22 cellular contexts compared by ENCODE assay signal in the genomic region with DNA sequence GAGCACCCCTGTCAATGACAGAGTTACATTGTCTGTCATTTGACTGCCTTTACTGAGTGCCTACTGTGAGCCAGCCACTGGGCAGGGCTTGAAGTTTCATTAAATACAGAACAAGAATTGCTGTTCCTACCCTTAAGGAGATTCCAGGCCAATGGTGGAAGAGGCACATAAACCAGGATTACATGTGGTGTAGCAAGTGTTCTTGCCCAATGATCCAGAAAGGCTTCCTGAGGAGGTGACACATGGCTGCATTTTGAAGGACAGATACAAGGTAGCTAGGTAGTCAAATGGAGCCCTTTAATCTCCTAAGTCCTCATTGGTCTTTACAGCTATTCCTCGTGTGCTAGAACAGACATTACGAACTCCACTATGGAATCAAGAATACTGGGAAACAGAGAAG.
DNase-seq lines count a peak whose midpoint lies in the region; ATAC-seq and TF ChIP-seq lines count a peak whose summit lies in the region.
"Had no signal": no experiment of that assay in that cellular context is flagged by ENCODE, and none has a peak within 500 bp of the region (broad histone marks: within the 10 kb centered on the region; RNA-seq: fewer than 3 reads in every experiment).

No MANE protein-coding gene starts in this region.

- peak; percentile 85 for TF ChIP-seq EP300 in Ishikawa (IDR thresholded peaks at IDR 0.05; ENCODE audit: borderline replicate concordance)

- TF ChIP-seq CTCF in epithelial cell of proximal tubule (conservative IDR thresholded peaks at IDR 0.05; ENCODE audit: low read depth, low read length) = no peak

- ATAC-seq in GM19463 (IDR thresholded peaks at IDR 0.05; ENCODE audit: unreplicated experiment) = no peak
- no peak for ATAC-seq in HG03095 (IDR thresholded peaks at IDR 0.05; ENCODE audit: unreplicated experiment)
- ATAC-seq: A549, GM12878 had no signal

- intact Hi-C loops in posterior vena cava (cut with DNase I) = no loop called here

- TF ChIP-seq RAD21 in Ishikawa (IDR thresholded peaks at IDR 0.05; ENCODE audit: low read depth) = no peak; the same call in 1 of the 2 replicates

- DNase-seq in epithelial cell of proximal tubule (ENCODE audit: low read depth) (peak; percentile 18), renal cortical epithelial cell (ENCODE audit: low read depth) (peak; percentile 37), posterior vena cava (ENCODE audit: low spot score) (no peak)
- DNase-seq: 8988T; ACHN; AML-193; BE2C; CD4-positive, alpha-beta T cell; CD8-positive, alpha-beta memory T cell; DMS 273 treated with DMSO at 0.1 percent for 48 hours; DMS79; EL; GDM1; GOT3; HFFc6 had no signal

- H3K4me3 ChIP-seq in epithelial cell of proximal tubule (ENCODE audit: low read depth, low read length) = no peak overlapping the region
- H3K4me3 ChIP-seq: A549; BLaER1 treated with 17β-estradiol and CSF1 and Interleukin-3, amounts not matched to agents 10 nM and 100 nM; GM12878; HAP-1 had no signal

TF ChIP-seq in Ishikawa, 13 proteins besides CTCF, POLR2A, EP300 and RAD21:
- TF ChIP-seq FOXM1 (IDR thresholded peaks at IDR 0.05; ENCODE audit: borderline replicate concordance, low read depth) (peak; percentile 42; the same call in 1 of the 2 replicates), MAX (IDR thresholded peaks at IDR 0.05) (peak; percentile 83), NFIC (IDR thresholded peaks at IDR 0.05) (peak; percentile 98), CEBPB (IDR thresholded peaks at IDR 0.05) (peak; percentile 84; the same call in 1 of the 2 replicates), CREB1 (IDR thresholded peaks at IDR 0.05; ENCODE audit: low read depth) (no peak), TCF12 (IDR thresholded peaks at IDR 0.05; ENCODE audit: low read depth) (peak; percentile 89), TEAD4 (IDR thresholded peaks at IDR 0.05) (peak; percentile 79), YY1 (IDR thresholded peaks at IDR 0.05; ENCODE audit: low read depth) (peak; percentile 38; the same call in 1 of the 2 replicates)
- TF ChIP-seq, protein P1, sequence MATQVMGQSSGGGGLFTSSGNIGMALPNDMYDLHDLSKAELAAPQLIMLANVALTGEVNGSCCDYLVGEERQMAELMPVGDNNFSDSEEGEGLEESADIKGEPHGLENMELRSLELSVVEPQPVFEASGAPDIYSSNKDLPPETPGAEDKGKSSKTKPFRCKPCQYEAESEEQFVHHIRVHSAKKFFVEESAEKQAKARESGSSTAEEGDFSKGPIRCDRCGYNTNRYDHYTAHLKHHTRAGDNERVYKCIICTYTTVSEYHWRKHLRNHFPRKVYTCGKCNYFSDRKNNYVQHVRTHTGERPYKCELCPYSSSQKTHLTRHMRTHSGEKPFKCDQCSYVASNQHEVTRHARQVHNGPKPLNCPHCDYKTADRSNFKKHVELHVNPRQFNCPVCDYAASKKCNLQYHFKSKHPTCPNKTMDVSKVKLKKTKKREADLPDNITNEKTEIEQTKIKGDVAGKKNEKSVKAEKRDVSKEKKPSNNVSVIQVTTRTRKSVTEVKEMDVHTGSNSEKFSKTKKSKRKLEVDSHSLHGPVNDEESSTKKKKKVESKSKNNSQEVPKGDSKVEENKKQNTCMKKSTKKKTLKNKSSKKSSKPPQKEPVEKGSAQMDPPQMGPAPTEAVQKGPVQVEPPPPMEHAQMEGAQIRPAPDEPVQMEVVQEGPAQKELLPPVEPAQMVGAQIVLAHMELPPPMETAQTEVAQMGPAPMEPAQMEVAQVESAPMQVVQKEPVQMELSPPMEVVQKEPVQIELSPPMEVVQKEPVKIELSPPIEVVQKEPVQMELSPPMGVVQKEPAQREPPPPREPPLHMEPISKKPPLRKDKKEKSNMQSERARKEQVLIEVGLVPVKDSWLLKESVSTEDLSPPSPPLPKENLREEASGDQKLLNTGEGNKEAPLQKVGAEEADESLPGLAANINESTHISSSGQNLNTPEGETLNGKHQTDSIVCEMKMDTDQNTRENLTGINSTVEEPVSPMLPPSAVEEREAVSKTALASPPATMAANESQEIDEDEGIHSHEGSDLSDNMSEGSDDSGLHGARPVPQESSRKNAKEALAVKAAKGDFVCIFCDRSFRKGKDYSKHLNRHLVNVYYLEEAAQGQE (IDR thresholded peaks at IDR 0.05; ENCODE audit: low read depth) = no peak
